Comparison of ENCODE assay signal across 3 cellular contexts in the genomic region with DNA sequence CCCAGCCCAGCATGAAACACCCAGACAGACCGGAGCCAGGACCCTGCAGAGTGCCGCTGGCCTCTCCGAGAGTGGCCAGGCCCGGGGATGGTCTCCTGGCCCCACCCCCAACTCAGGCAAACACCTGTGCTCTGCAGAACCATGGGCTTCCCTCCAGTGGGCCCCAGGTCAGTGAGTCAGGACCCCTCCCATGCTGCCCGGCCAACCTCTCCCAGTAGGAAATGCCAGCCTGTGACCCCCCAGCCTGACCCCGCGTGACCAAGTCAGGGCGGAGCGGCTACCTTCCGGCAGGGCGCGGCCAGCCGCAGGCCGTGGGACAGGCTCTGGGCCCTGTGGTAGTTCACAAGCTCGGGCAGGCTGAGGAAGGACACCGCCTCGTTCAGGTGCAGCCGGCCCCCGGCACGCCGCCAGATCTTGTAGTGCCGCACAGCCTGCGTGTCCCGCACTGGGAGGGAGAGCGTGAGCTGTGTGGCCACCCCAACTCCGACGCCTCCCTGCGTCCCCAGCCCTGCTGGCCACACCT.
TF ChIP-seq lines count a peak whose summit lies in the region.

No MANE protein-coding gene starts in this region.

TF ChIP-seq in SK-N-SH, 30 proteins besides CTCF, POLR2A, EP300 and RAD21:
- TF ChIP-seq SMC3 (IDR thresholded peaks at IDR 0.05; ENCODE audit: low read depth, low read length): no peak
- TF ChIP-seq JUND (IDR thresholded peaks at IDR 0.05): no peak
- TF ChIP-seq USF1 (IDR thresholded peaks at IDR 0.05; ENCODE audit: borderline replicate concordance, low read depth): no peak
- TF ChIP-seq POLR2AphosphoS5 (IDR thresholded peaks at IDR 0.05; ENCODE audit: low read depth, low read length): no peak
- TF ChIP-seq ELF1 (IDR thresholded peaks at IDR 0.05): no peak
- TF ChIP-seq GABPA (IDR thresholded peaks at IDR 0.05; ENCODE audit: low read depth): no peak
- no peak for TF ChIP-seq TEAD4 (IDR thresholded peaks at IDR 0.05; ENCODE audit: borderline replicate concordance, insufficient read depth)
- no peak for TF ChIP-seq IRF3 (IDR thresholded peaks at IDR 0.05; ENCODE audit: low read depth, low read length)
- TF ChIP-seq TAF1 (IDR thresholded peaks at IDR 0.05; ENCODE audit: borderline replicate concordance, low read depth, low read length): no peak
- TF ChIP-seq RXRA (IDR thresholded peaks at IDR 0.05; ENCODE audit: borderline replicate concordance, low read depth): no peak
- no peak for TF ChIP-seq SIN3A (IDR thresholded peaks at IDR 0.05; ENCODE audit: borderline replicate concordance, low read depth, low read length)
- no peak for TF ChIP-seq RFX5 (IDR thresholded peaks at IDR 0.05; ENCODE audit: low read length)
- no peak for TF ChIP-seq NFIC (IDR thresholded peaks at IDR 0.05; ENCODE audit: borderline replicate concordance)
- TF ChIP-seq USF2 (IDR thresholded peaks at IDR 0.05; ENCODE audit: borderline replicate concordance, low read depth, low read length): no peak
- no peak for TF ChIP-seq GATA2 (CRISPR knock-in tag; IDR thresholded peaks at IDR 0.05)
- no peak for TF ChIP-seq FOXM1 (IDR thresholded peaks at IDR 0.05; ENCODE audit: low read depth)

TF ChIP-seq in SK-N-SH treated with all-trans-retinoic acid at 6 μM for 48 hours, 23 proteins besides CTCF, POLR2A, EP300 and RAD21:
- TF ChIP-seq SNAI2 (CRISPR knock-in tag; IDR thresholded peaks at IDR 0.05): no peak
- TF ChIP-seq, protein P1, sequence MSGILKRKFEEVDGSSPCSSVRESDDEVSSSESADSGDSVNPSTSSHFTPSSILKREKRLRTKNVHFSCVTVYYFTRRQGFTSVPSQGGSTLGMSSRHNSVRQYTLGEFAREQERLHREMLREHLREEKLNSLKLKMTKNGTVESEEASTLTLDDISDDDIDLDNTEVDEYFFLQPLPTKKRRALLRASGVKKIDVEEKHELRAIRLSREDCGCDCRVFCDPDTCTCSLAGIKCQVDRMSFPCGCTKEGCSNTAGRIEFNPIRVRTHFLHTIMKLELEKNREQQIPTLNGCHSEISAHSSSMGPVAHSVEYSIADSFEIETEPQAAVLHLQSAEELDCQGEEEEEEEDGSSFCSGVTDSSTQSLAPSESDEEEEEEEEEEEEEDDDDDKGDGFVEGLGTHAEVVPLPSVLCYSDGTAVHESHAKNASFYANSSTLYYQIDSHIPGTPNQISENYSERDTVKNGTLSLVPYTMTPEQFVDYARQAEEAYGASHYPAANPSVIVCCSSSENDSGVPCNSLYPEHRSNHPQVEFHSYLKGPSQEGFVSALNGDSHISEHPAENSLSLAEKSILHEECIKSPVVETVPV (CRISPR knock-in tag; IDR thresholded peaks at IDR 0.05): no peak
- TF ChIP-seq CREB5 (CRISPR knock-in tag; IDR thresholded peaks at IDR 0.05; ENCODE audit: low read depth): no peak
- TF ChIP-seq PPARA (CRISPR knock-in tag; IDR thresholded peaks at IDR 0.05; ENCODE audit: borderline replicate concordance): no peak
- no peak for TF ChIP-seq ZFP3 (CRISPR knock-in tag; IDR thresholded peaks at IDR 0.05)
- no peak for TF ChIP-seq ZNF70 (CRISPR knock-in tag; IDR thresholded peaks at IDR 0.05)
- no peak for TF ChIP-seq ARNTL (CRISPR knock-in tag; IDR thresholded peaks at IDR 0.05; ENCODE audit: borderline replicate concordance, low read depth)

TF ChIP-seq in WTC11, 78 proteins besides CTCF, POLR2A, EP300 and RAD21:
- TF ChIP-seq SMAD3 (CRISPR knock-in tag; IDR thresholded peaks at IDR 0.05; ENCODE audit: borderline replicate concordance) (no peak), OVOL2 (CRISPR knock-in tag; IDR thresholded peaks at IDR 0.05; ENCODE audit: borderline replicate concordance) (no peak), ZNF232 (CRISPR knock-in tag; IDR thresholded peaks at IDR 0.05) (no peak), USF1 (CRISPR knock-in tag; IDR thresholded peaks at IDR 0.05) (no peak)
- TF ChIP-seq, protein P2, sequence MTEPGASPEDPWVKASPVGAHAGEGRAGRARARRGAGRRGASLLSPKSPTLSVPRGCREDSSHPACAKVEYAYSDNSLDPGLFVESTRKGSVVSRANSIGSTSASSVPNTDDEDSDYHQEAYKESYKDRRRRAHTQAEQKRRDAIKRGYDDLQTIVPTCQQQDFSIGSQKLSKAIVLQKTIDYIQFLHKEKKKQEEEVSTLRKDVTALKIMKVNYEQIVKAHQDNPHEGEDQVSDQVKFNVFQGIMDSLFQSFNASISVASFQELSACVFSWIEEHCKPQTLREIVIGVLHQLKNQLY (CRISPR knock-in tag; IDR thresholded peaks at IDR 0.05): no peak
